8 cellular contexts compared by ENCODE assay signal in the genomic region with DNA sequence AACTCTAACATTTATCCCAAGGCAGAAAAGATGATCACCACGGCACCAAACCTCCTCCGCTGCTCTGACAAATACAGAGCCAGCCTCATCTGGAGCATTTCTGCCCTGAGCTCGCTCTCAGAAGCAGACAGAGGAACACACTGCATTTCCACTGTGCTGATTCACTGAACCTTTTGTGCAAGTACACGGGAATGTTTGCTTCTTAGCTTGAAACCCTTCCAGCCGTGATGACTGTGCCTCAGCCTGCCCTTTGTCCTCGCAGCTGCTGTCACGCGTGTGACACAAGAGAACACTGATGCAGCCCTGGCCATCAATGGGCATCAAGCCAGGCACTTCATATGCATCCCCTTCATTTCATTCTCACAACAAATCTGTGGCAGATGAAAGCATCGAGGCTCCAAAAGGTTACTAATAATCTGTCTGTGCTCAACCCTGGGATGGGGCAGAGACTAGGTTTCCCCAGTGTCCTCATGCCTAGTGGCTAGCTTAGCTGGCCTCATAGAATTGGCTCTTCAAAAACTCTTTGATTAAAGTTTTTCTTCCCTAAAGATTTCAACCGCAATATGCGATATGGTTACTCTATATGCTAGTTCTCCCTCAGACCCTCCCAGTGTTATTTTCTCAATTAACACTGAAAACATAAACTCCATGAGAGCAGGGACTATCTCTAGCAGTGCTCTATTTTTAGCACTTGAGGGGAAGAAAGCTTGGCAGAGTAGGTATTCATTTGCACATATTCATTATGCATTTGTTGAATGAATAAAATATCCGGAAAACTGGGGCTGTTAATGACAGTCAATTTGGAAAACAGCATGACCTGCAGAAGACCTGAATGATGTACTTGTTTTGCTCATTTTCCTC. TPM values are rescaled to one million over a fixed set of nuclear protein-coding genes. Genes with fewer than 3 reads are reported as not detected.
DNase-seq lines count a peak whose midpoint lies in the region; ATAC-seq and TF ChIP-seq lines count a peak whose summit lies in the region.

No MANE protein-coding gene starts in this region.

- peak overlapping the region; percentile 89 for H3K27ac ChIP-seq in temporal lobe (ENCODE audit: low read depth, low read length)

- CTCF ChIA-PET in AG04449 (lab: Yijun Ruan, JAX): interaction anchor here (0.7 to 1.5 kb wide), 3 partner anchors 21 to 98 kb away, joined by 3 to 4 read pairs (median 3); no protein-coding TSS in a partner anchor

- peaks cover 29 to 65% of the 10 kb centered on the region in 2 donors for H3K27me3 Mint-ChIP-seq in stimulated activated naive B cell treated with anti-CD40 and anti-IgM and Interleukin-4, amounts not matched to agents 10 μg/mL and 1 μg/mL and 100 μg/mL, for 72 hours
- H3K27me3 Mint-ChIP-seq in activated CD4-positive, alpha-beta T cell treated with anti-CD3 and anti-CD28 coated beads, Interleukin-2, amount 10 ng/mL, durations not matched to agents 24 days and 14 days: peaks cover 60% of the 10 kb centered on the region

- H3K4me3 ChIP-seq in AG04449 (ENCODE audit: low read depth, low read length): peak overlapping the region; percentile 40

- POLR2A ChIA-PET in AG04449 (lab: Yijun Ruan, JAX): interaction anchor here (0.5 to 1.0 kb wide), 2 partner anchors 19 to 60 kb away, joined by 3 to 4 read pairs; no protein-coding TSS in a partner anchor

- H3K36me3 Mint-ChIP-seq in stimulated activated naive B cell treated with anti-CD40 and anti-IgM and Interleukin-4, amounts not matched to agents 10 μg/mL and 1 μg/mL and 100 μg/mL, for 72 hours: no peaks in the 10 kb centered on the region
- H3K36me3 Mint-ChIP-seq in activated CD4-positive, alpha-beta T cell treated with anti-CD3 and anti-CD28 coated beads, Interleukin-2, amount 10 ng/mL, durations not matched to agents 24 days and 14 days (ENCODE audit: low read depth): no peaks in the 10 kb centered on the region

- intact Hi-C loops in activated CD4-positive, alpha-beta T cell treated with anti-CD3 and anti-CD28 coated beads, Interleukin-2, amount 10 ng/mL, durations not matched to agents 24 days and 14 days (cut with micrococcal nuclease): no loop called here

- H3K4me1 Mint-ChIP-seq in stimulated activated naive B cell treated with anti-CD40 and anti-IgM and Interleukin-4, amounts not matched to agents 10 μg/mL and 1 μg/mL and 100 μg/mL, for 72 hours: no peaks in the 10 kb centered on the region
- H3K4me1 Mint-ChIP-seq in activated CD4-positive, alpha-beta T cell treated with anti-CD3 and anti-CD28 coated beads, Interleukin-2, amount 10 ng/mL, durations not matched to agents 24 days and 14 days: no peaks in the 10 kb centered on the region

- ATAC-seq in stimulated activated naive B cell treated with anti-CD40 and anti-IgM and Interleukin-4, amounts not matched to agents 10 μg/mL and 1 μg/mL and 100 μg/mL, for 72 hours (replicated peaks): no peak

- no peak overlapping the region for H3K27ac Mint-ChIP-seq in stimulated activated naive B cell treated with anti-CD40 and anti-IgM and Interleukin-4, amounts not matched to agents 10 μg/mL and 1 μg/mL and 100 μg/mL, for 72 hours
- no peak overlapping the region for H3K27ac Mint-ChIP-seq in activated CD4-positive, alpha-beta T cell treated with anti-CD3 and anti-CD28 coated beads, Interleukin-2, amount 10 ng/mL, durations not matched to agents 24 days and 14 days

- H3K9me3 Mint-ChIP-seq in stimulated activated naive B cell treated with anti-CD40 and anti-IgM and Interleukin-4, amounts not matched to agents 10 μg/mL and 1 μg/mL and 100 μg/mL, for 72 hours: no peaks in the 10 kb centered on the region
- no peaks in the 10 kb centered on the region for H3K9me3 Mint-ChIP-seq in activated CD4-positive, alpha-beta T cell treated with anti-CD3 and anti-CD28 coated beads, Interleukin-2, amount 10 ng/mL, durations not matched to agents 24 days and 14 days

- TF ChIP-seq CTCF in AG04449 (IDR thresholded peaks at IDR 0.05; ENCODE audit: insufficient read depth, low read length, missing control alignments): no peak

- no peak overlapping the region for H3K4me3 Mint-ChIP-seq in stimulated activated naive B cell treated with anti-CD40 and anti-IgM and Interleukin-4, amounts not matched to agents 10 μg/mL and 1 μg/mL and 100 μg/mL, for 72 hours
- no peak overlapping the region for H3K4me3 Mint-ChIP-seq in activated CD4-positive, alpha-beta T cell treated with anti-CD3 and anti-CD28 coated beads, Interleukin-2, amount 10 ng/mL, durations not matched to agents 24 days and 14 days

- DNase-seq in AG04449 (ENCODE audit: low read depth, low spot score): peak; percentile 73
- DNase-seq in NCI-H1092 (lab: John Stamatoyannopoulos, UW): peak; percentile 53
- peak; percentile 21 for DNase-seq in brain pericyte (ENCODE audit: low read depth, low spot score)
- peak; percentile 75 for DNase-seq in kidney glomerular epithelial cell (lab: John Stamatoyannopoulos, UW)
- DNase-seq in stimulated activated naive B cell treated with anti-CD40 and anti-IgM and Interleukin-4, amounts not matched to agents 10 μg/mL and 1 μg/mL and 100 μg/mL, for 72 hours: no peak
- DNase-seq in activated CD4-positive, alpha-beta T cell treated with anti-CD3 and anti-CD28 coated beads, Interleukin-2, amount 10 ng/mL, durations not matched to agents 24 days and 14 days: no peak
- no peak for DNase-seq in stimulated activated CD4-positive, alpha-beta T cell treated with anti-CD3 and anti-CD28 coated beads, Interleukin-12 subunit alpha, Interleukin-12 subunit beta, amount 100 ng/mL, for 4 hours

RNA-seq across cellular contexts. Expression of a gene that starts 7.3 kb away (rescaled TPM):
- total RNA-seq in temporal lobe: 17.7 TPM
- total RNA-seq in activated CD4-positive, alpha-beta T cell treated with anti-CD3 and anti-CD28 coated beads, Interleukin-2, amount 10 ng/mL, durations not matched to agents 24 days and 14 days: 1.0 and 1.1 TPM in 2 replicates

RNA-seq across cellular contexts. Expression of a gene that starts 42.8 kb away (rescaled TPM):
- 2.7 TPM for total RNA-seq in temporal lobe
- total RNA-seq in activated CD4-positive, alpha-beta T cell treated with anti-CD3 and anti-CD28 coated beads, Interleukin-2, amount 10 ng/mL, durations not matched to agents 24 days and 14 days: 7.8 and 9.8 TPM in 2 replicates

Comparison
In these comparisons a context has a peak if more than half of its experiments do, and no peak if none do; other contexts are left out.
1. DNase-seq: peak in AG04449 (single experiment), NCI-H1092 (single experiment), brain pericyte (single experiment) and kidney glomerular epithelial cell (single experiment); none in stimulated activated naive B cell treated with anti-CD40 and anti-IgM and Interleukin-4, amounts not matched to agents 10 μg/mL and 1 μg/mL and 100 μg/mL, for 72 hours (single experiment), activated CD4-positive, alpha-beta T cell treated with anti-CD3 and anti-CD28 coated beads, Interleukin-2, amount 10 ng/mL, durations not matched to agents 24 days and 14 days (single experiment) and stimulated activated CD4-positive, alpha-beta T cell treated with anti-CD3 and anti-CD28 coated beads, Interleukin-12 subunit alpha, Interleukin-12 subunit beta, amount 100 ng/mL, for 4 hours (single experiment).